Comparison of ENCODE assay signal across 11 cellular contexts in the genomic region with DNA sequence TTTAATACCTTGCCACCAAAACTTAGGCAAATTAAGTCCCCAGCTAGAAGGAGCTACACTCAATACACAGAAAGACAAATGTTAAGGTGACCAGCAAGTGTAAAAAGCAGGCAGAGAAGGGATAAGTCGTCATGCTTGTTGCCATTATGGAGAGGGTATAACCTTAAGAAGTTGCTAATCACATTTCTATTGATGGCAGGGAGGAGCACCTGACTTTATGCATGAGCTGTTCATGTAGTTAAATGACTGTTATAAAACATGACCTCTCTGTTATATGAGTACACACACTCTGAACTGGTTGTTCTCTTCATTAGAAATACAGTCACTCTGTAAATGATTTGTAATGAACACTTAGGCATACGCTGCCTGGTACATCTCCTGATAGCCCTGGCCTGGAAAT. TPM values are rescaled to one million over a fixed set of nuclear protein-coding genes. Genes with fewer than 3 reads are reported as not detected.
DNase-seq lines count a peak whose midpoint lies in the region; ATAC-seq and TF ChIP-seq lines count a peak whose summit lies in the region.
"Had no signal": no experiment of that assay in that cellular context is flagged by ENCODE, and none has a peak within 500 bp of the region (broad histone marks: within the 10 kb centered on the region; RNA-seq: fewer than 3 reads in every experiment).

No MANE protein-coding gene starts in this region.

- H3K4me1 ChIP-seq in PC-3 (ENCODE audit: insufficient read depth, low read length) (no peaks in the 10 kb centered on the region), upper lobe of left lung (peaks cover under 1 to 7% (median 3%) of the 10 kb centered on the region in 4 donors)

- no peak overlapping the region for H3K27ac ChIP-seq in PC-3 (ENCODE audit: low read length)
- no peak overlapping the region for H3K27ac ChIP-seq in upper lobe of left lung

- H3K79me2 ChIP-seq in PC-3 (ENCODE audit: low read length) = no peaks in the 10 kb centered on the region

- no TSS peak for BruUV-seq in PC-3 (replicated peaks; lab: Mats Ljungman, UMichigan)

- H3K9me2 ChIP-seq in PC-3 (replicated peaks; ENCODE audit: low read length) = no peaks in the 10 kb centered on the region

- intact Hi-C loops in PC-3 (cut with micrococcal nuclease) = no loop called here

- H3K36me3 ChIP-seq in PC-3 (ENCODE audit: low read depth, low read length) (no peaks in the 10 kb centered on the region), upper lobe of left lung (no peaks in the 10 kb centered on the region), H7 (replicated peaks; ENCODE audit: control insufficient read depth, insufficient read depth, low read length) (no peaks in the 10 kb centered on the region)

- TF ChIP-seq EP300 in upper lobe of left lung (IDR thresholded peaks at IDR 0.05) = no peak

- POLR2A ChIA-PET in PC-3 (lab: Charles Lee; ENCODE audit: unreplicated experiment) = no interaction called here

- no peaks in the 10 kb centered on the region for H3K27me3 ChIP-seq in PC-3 (ENCODE audit: low read length)
- H3K27me3 ChIP-seq in upper lobe of left lung = no peaks in the 10 kb centered on the region
- no peaks in the 10 kb centered on the region for H3K27me3 ChIP-seq in H7 (ENCODE audit: control insufficient read depth, insufficient read depth, low read length)

- no peak overlapping the region for H3K9ac ChIP-seq in PC-3 (ENCODE audit: low read length)

- H3K4me3 ChIP-seq in PC-3 (ENCODE audit: low read length) = no peak overlapping the region
- H3K4me3 ChIP-seq in upper lobe of left lung = no peak overlapping the region
- no peak overlapping the region for H3K4me3 ChIP-seq in H7 (ENCODE audit: insufficient read depth, low read depth, low read length)

- 0 out of 2 replicates have a peak overlapping the region, but pooled peaks have one; percentile 17 for H2AFZ ChIP-seq in PC-3 (ENCODE audit: low read length)

- no peak overlapping the region for H3K4me2 ChIP-seq in PC-3 (ENCODE audit: low read length)

- no peaks in the 10 kb centered on the region for H3K9me3 Mint-ChIP-seq in activated T-cell treated with anti-CD3 and anti-CD28 coated beads, Interleukin-2, amount 50 U/mL, for 4 hours
- no peaks in the 10 kb centered on the region for H3K9me3 Mint-ChIP-seq in activated T-cell treated with anti-CD3 and anti-CD28 coated beads, Interleukin-2, amount 50 U/mL, for 24 hours
- H3K9me3 Mint-ChIP-seq in stimulated activated naive CD8-positive, alpha-beta T cell treated with anti-CD3 and anti-CD28 coated beads, Interleukin-15, amount 100 ng/mL, for 72 hours = no peaks in the 10 kb centered on the region

- no peaks in the 10 kb centered on the region for H3F3A ChIP-seq in PC-3 (ENCODE audit: low read length, unreplicated experiment)

- H3K36me3 Mint-ChIP-seq in activated T-cell treated with anti-CD3 and anti-CD28 coated beads, Interleukin-2, amount 50 U/mL, for 4 hours (ENCODE audit: insufficient read depth) = peaks cover 4% of the 10 kb centered on the region
- H3K36me3 Mint-ChIP-seq in activated T-cell treated with anti-CD3 and anti-CD28 coated beads, Interleukin-2, amount 50 U/mL, for 24 hours (ENCODE audit: low read depth) = peaks cover 16% of the 10 kb centered on the region

- H4K20me1 ChIP-seq in PC-3 (ENCODE audit: low read length) = no peaks in the 10 kb centered on the region

- TF ChIP-seq CTCF in PC-3 (conservative IDR thresholded peaks at IDR 0.05; ENCODE audit: low read depth, low read length) (no peak), upper lobe of left lung (IDR thresholded peaks at IDR 0.05) (no peak)

- no peaks in the 10 kb centered on the region for H3K9me3 ChIP-seq in PC-3 (ENCODE audit: low read length)
- no peaks in the 10 kb centered on the region for H3K9me3 ChIP-seq in upper lobe of left lung

- no peak for DNase-seq in activated T-cell treated with anti-CD3 and anti-CD28 coated beads, Interleukin-2, amount 50 U/mL, for 4 hours
- DNase-seq in activated T-cell treated with anti-CD3 and anti-CD28 coated beads, Interleukin-2, amount 50 U/mL, for 24 hours = no peak
- DNase-seq in PC-3 (no peak), mucosa of gallbladder (ENCODE audit: low spot score) (no peak), upper lobe of left lung (no peak), H7 (no peak)
- DNase-seq in stimulated activated naive CD8-positive, alpha-beta T cell treated with anti-CD3 and anti-CD28 coated beads, Interleukin-15, amount 100 ng/mL, for 72 hours = no peak
- DNase-seq: activated naive CD4-positive, alpha-beta T cell; NCI-H446 treated with DMSO at 0.1 percent for 48 hours; stimulated activated CD8-positive, alpha-beta memory T cell treated with anti-CD3 and anti-CD28 coated beads, Interleukin-4, amount 100 ng/mL, for 48 hours had no signal

- no peak overlapping the region for H3K4me3 Mint-ChIP-seq in activated T-cell treated with anti-CD3 and anti-CD28 coated beads, Interleukin-2, amount 50 U/mL, for 4 hours
- H3K4me3 Mint-ChIP-seq in activated T-cell treated with anti-CD3 and anti-CD28 coated beads, Interleukin-2, amount 50 U/mL, for 24 hours = no peak overlapping the region
- H3K4me3 Mint-ChIP-seq in stimulated activated naive CD8-positive, alpha-beta T cell treated with anti-CD3 and anti-CD28 coated beads, Interleukin-15, amount 100 ng/mL, for 72 hours = no peak overlapping the region

- no peaks in the 10 kb centered on the region for H3K27me3 Mint-ChIP-seq in activated T-cell treated with anti-CD3 and anti-CD28 coated beads, Interleukin-2, amount 50 U/mL, for 4 hours (ENCODE audit: low read depth)
- H3K27me3 Mint-ChIP-seq in activated T-cell treated with anti-CD3 and anti-CD28 coated beads, Interleukin-2, amount 50 U/mL, for 24 hours = no peaks in the 10 kb centered on the region
- no peaks in the 10 kb centered on the region for H3K27me3 Mint-ChIP-seq in stimulated activated naive CD8-positive, alpha-beta T cell treated with anti-CD3 and anti-CD28 coated beads, Interleukin-15, amount 100 ng/mL, for 72 hours

- no peak for TF ChIP-seq POLR2A in upper lobe of left lung (IDR thresholded peaks at IDR 0.05)

- H3K4me1 Mint-ChIP-seq in activated T-cell treated with anti-CD3 and anti-CD28 coated beads, Interleukin-2, amount 50 U/mL, for 4 hours (ENCODE audit: low read depth) = peaks cover 6% of the 10 kb centered on the region
- peaks cover 12% of the 10 kb centered on the region for H3K4me1 Mint-ChIP-seq in activated T-cell treated with anti-CD3 and anti-CD28 coated beads, Interleukin-2, amount 50 U/mL, for 24 hours (ENCODE audit: low read depth)
- H3K4me1 Mint-ChIP-seq in stimulated activated naive CD8-positive, alpha-beta T cell treated with anti-CD3 and anti-CD28 coated beads, Interleukin-15, amount 100 ng/mL, for 72 hours = peaks cover 27% of the 10 kb centered on the region

- peak; percentile 21 to 23 for ATAC-seq in activated T-cell treated with anti-CD3 and anti-CD28 coated beads, Interleukin-2, amount 50 U/mL, for 4 hours
- ATAC-seq in HG02970 (IDR thresholded peaks at IDR 0.05; ENCODE audit: low FRiP score, unreplicated experiment) (peak; percentile 58), PC-3 (peak; percentile 37), upper lobe of left lung (ENCODE audit: low FRiP score in 2 of 2) (no peak)
- ATAC-seq in stimulated activated naive CD8-positive, alpha-beta T cell treated with anti-CD3 and anti-CD28 coated beads, Interleukin-15, amount 100 ng/mL, for 72 hours = peak; percentile 60

- no peak overlapping the region for H3K27ac Mint-ChIP-seq in activated T-cell treated with anti-CD3 and anti-CD28 coated beads, Interleukin-2, amount 50 U/mL, for 24 hours
- no peak overlapping the region for H3K27ac Mint-ChIP-seq in stimulated activated naive CD8-positive, alpha-beta T cell treated with anti-CD3 and anti-CD28 coated beads, Interleukin-15, amount 100 ng/mL, for 72 hours

- WGBS in upper lobe of left lung, 2 donors = 68 to 72% methylated on average over 2 of the region's 2 CpGs

- CTCF ChIA-PET in PC-3 (lab: Charles Lee) = interaction anchor here (0.6 kb wide), 1 partner anchor 35 kb away, joined by 3 read pairs; no protein-coding TSS in a partner anchor

RNA-seq across cellular contexts. Expression of a gene that starts 6.6 kb away (rescaled TPM):
- total RNA-seq in activated T-cell treated with anti-CD3 and anti-CD28 coated beads, Interleukin-2, amount 50 U/mL, for 4 hours = 100 to 1,000 TPM; 138 to 152 (median 151) TPM
- total RNA-seq in PC-3 (2014; rRNA removed) (172 and 231 TPM in 2 replicates), mucosa of gallbladder (96.7 TPM), upper lobe of left lung (100 to 1,000 TPM; 118 to 344 (median 246) TPM)
- total RNA-seq in H7 (2014; rRNA removed; shearing (Covaris generic)) = 41.1 and 75.1 TPM in 2 replicates

Comparison
In these comparisons a context has a peak if more than half of its experiments do, and no peak if none do; other contexts are left out.
1. ATAC-seq: peak in activated T-cell treated with anti-CD3 and anti-CD28 coated beads, Interleukin-2, amount 50 U/mL, for 4 hours (2 of 2), HG02970 (single experiment), PC-3 (single experiment) and stimulated activated naive CD8-positive, alpha-beta T cell treated with anti-CD3 and anti-CD28 coated beads, Interleukin-15, amount 100 ng/mL, for 72 hours (single experiment); none in upper lobe of left lung (0 of 2).